Comparison of ENCODE assay signal across 2 cellular contexts in genomic region chr12:104721944-104722343, GRCh38.
A peak's percentile ranks its signal among the peaks of the same experiment; 100 is the strongest.
TF ChIP-seq lines count a peak whose summit lies in the region.

No MANE protein-coding gene starts in this region.

TF ChIP-seq in HEK293, 187 proteins besides CTCF, POLR2A, EP300 and RAD21 (continued from another document):
- TF ChIP-seq GLIS1 (tag by site-specific recombination; IDR thresholded peaks at IDR 0.05) (peak; percentile 41; the same call in 1 of the 2 replicates), ZNF423 (tag by site-specific recombination; IDR thresholded peaks at IDR 0.05) (no peak)

TF ChIP-seq in GM12878, 131 proteins besides CTCF, POLR2A, EP300 and RAD21 (continued from another document):
- TF ChIP-seq REST (IDR thresholded peaks at IDR 0.05; ENCODE audit: low read depth, low read length) (no peak), E4F1 (IDR thresholded peaks at IDR 0.05; ENCODE audit: borderline replicate concordance, partially characterized antibody) (no peak)
